In genomic region chr17:43368740-43369506, GRCh38 we compare ENCODE assay signal across 8 cellular contexts. TPM values are rescaled to one million over a fixed set of nuclear protein-coding genes. Genes with fewer than 3 reads are reported as not detected.
A peak's percentile ranks its signal among the peaks of the same experiment; 100 is the strongest.
DNase-seq lines count a peak whose midpoint lies in the region; ATAC-seq and TF ChIP-seq lines count a peak whose summit lies in the region.

No MANE protein-coding gene starts in this region.

- DNase-seq in GM10248 (ENCODE audit: extremely low spot score) (peak; percentile 56), HuH-7 (ENCODE audit: low spot score) (peak; percentile 80), PC-9 (peak; percentile 77), activated T-helper 1 cell treated with Interleukin-2 at 50 U/mL for 16 hours (ENCODE audit: low read depth) (peak; percentile 52), esophagus squamous epithelium (lab: John Stamatoyannopoulos, UW) (no peak)
- peak; percentile 43 to 79 (median 55) for DNase-seq in stimulated activated naive CD4-positive, alpha-beta T cell (lab: John Stamatoyannopoulos, UW)

- intact Hi-C loops in PC-9 (cut with micrococcal nuclease; ENCODE audit: unreplicated experiment) = loop anchor here (1.0 kb wide), 2 partner anchors 19 to 114 kb away; partner anchors contain the start of gene DHX8
- intact Hi-C loops in esophagus squamous epithelium (cut with DNase I) = no loop called here

- no TSS peak for BruUV-seq in PC-9 (replicated peaks; lab: Mats Ljungman, UMichigan)

- H3F3A ChIP-seq in PC-9 (ENCODE audit: insufficient read depth, low read depth) = peaks cover 38% of the 10 kb centered on the region

- POLR2A ChIA-PET in GM10248 (lab: Yijun Ruan, JAX) = interaction anchor here (0.6 to 4.4 kb wide), 12 partner anchors 8 to 804 kb away, joined by 3 to 79 read pairs (median 8); partner anchors contain the start of genes ARL4D, DHX8 and TMEM106A
- POLR2A ChIA-PET in PC-9 (lab: Charles Lee; ENCODE audit: unreplicated experiment) = interaction anchor here (0.6 to 2.4 kb wide), 10 partner anchors 8 to 1285 kb away, joined by 3 to 71 read pairs (median 9); partner anchors contain the start of genes ARL4D and DHX8

- peak; percentile 36 for TF ChIP-seq CTCF in GM10248 (IDR thresholded peaks at IDR 0.05; ENCODE audit: control extremely low read depth, extremely low read depth, low read depth, missing control alignments)
- peak; percentile 11; the same call in 1 of the 2 replicates for TF ChIP-seq CTCF in PC-9 (conservative IDR thresholded peaks at IDR 0.05)
- no peak for TF ChIP-seq CTCF in esophagus squamous epithelium (IDR thresholded peaks at IDR 0.05)

- H4K20me1 ChIP-seq in PC-9 (ENCODE audit: insufficient read depth) = no peaks in the 10 kb centered on the region

- peak overlapping the region; percentile 93 for H3K4me2 ChIP-seq in PC-9

- H3K27ac ChIP-seq in PC-9 = peak overlapping the region; percentile 100
- H3K27ac ChIP-seq in esophagus squamous epithelium = peak overlapping the region; percentile 98 to 100 (median 99)
- H3K27ac ChIP-seq in mucosa of rectum (ENCODE audit: low read depth in 2 of 2, low read length in 2 of 2) = peak overlapping the region; percentile 98 to 99

- CTCF ChIA-PET in GM10248 (lab: Yijun Ruan, JAX) = interaction anchor here (1.2 to 3.4 kb wide), 5 partner anchors 19 to 116 kb away, joined by 4 to 30 read pairs (median 6); partner anchors contain the start of gene DHX8
- CTCF ChIA-PET in PC-9 (lab: Charles Lee) = interaction anchor here (0.8 to 2.0 kb wide), 3 partner anchors 19 to 115 kb away, joined by 3 to 11 read pairs (median 8); partner anchors contain the start of gene DHX8

- ATAC-seq in HG03439 (IDR thresholded peaks at IDR 0.05; ENCODE audit: unreplicated experiment) = no peak

- WGBS in esophagus squamous epithelium, 2 donors = 0 to 1% methylated on average over 32 to 36 of the region's 51 CpGs

- H3K4me1 ChIP-seq in PC-9 (replicated peaks; ENCODE audit: insufficient read depth) (peaks cover 36% of the 10 kb centered on the region), esophagus squamous epithelium (peaks cover 6 to 37% (median 19%) of the 10 kb centered on the region in 3 donors), mucosa of rectum (ENCODE audit: control insufficient read depth in 2 of 2, insufficient read depth in 2 of 2, low read length in 2 of 2) (peaks cover 10 to 16% of the 10 kb centered on the region in 2 donors)

- H3K36me3 ChIP-seq in PC-9 (ENCODE audit: low read depth) (no peaks in the 10 kb centered on the region), esophagus squamous epithelium (no peaks in the 10 kb centered on the region), mucosa of rectum (ENCODE audit: control insufficient read depth in 2 of 2, insufficient read depth in 2 of 2, low read length in 2 of 2) (no peaks in the 10 kb centered on the region)

- no peaks in the 10 kb centered on the region for H3K9me2 ChIP-seq in PC-9 (ENCODE audit: insufficient read depth)

- peak overlapping the region; percentile 78 for H2AFZ ChIP-seq in PC-9

- peaks cover 15% of the 10 kb centered on the region for H3K79me2 ChIP-seq in PC-9 (ENCODE audit: low read depth)

- H3K9me3 ChIP-seq in PC-9 (ENCODE audit: insufficient read depth, low read depth) (no peaks in the 10 kb centered on the region), esophagus squamous epithelium (no peaks in the 10 kb centered on the region), mucosa of rectum (ENCODE audit: control insufficient read depth in 2 of 2, low read length in 2 of 2) (no peaks in the 10 kb centered on the region)

- peak overlapping the region; percentile 84 to 93 for H3K9ac ChIP-seq in mucosa of rectum (ENCODE audit: low read depth in 1 of 2, low read length in 2 of 2)

- peak overlapping the region; percentile 61 for H3K4me3 ChIP-seq in PC-9
- H3K4me3 ChIP-seq in esophagus squamous epithelium = peak overlapping the region; percentile 47 to 75 (median 60)
- H3K4me3 ChIP-seq in mucosa of rectum (ENCODE audit: low read length in 2 of 2) = peak overlapping the region; percentile 79 to 81

- no peak for TF ChIP-seq POLR2A in esophagus squamous epithelium (IDR thresholded peaks at IDR 0.05)

- no peaks in the 10 kb centered on the region for H3K27me3 ChIP-seq in PC-9 (ENCODE audit: insufficient read depth, low read depth)
- no peaks in the 10 kb centered on the region for H3K27me3 ChIP-seq in esophagus squamous epithelium
- no peaks in the 10 kb centered on the region for H3K27me3 ChIP-seq in mucosa of rectum (ENCODE audit: control insufficient read depth in 2 of 2, insufficient read depth in 2 of 2, low read length in 2 of 2)

RNA-seq across cellular contexts. Expression of gene ARL4D, which starts 29.9 kb away (rescaled TPM):
- total RNA-seq in PC-9 (2021) (8.8 and 11.6 TPM in 2 replicates), esophagus squamous epithelium (10 to 100 TPM; 54.2 to 94.1 (median 61.5) TPM)

Comparison
In these comparisons a context has a peak if more than half of its experiments do, and no peak if none do; other contexts are left out.
1. CTCF ChIP-seq: peak in GM10248 (single experiment) and PC-9 (single experiment); none in esophagus squamous epithelium (0 of 6).
2. Peak in every context shown above with its lines, with median percentiles within 50 percentile points of each other: H3K27ac ChIP-seq and H3K4me3 ChIP-seq.